ENCODE assay signal across 20 cellular contexts in the genomic region with DNA sequence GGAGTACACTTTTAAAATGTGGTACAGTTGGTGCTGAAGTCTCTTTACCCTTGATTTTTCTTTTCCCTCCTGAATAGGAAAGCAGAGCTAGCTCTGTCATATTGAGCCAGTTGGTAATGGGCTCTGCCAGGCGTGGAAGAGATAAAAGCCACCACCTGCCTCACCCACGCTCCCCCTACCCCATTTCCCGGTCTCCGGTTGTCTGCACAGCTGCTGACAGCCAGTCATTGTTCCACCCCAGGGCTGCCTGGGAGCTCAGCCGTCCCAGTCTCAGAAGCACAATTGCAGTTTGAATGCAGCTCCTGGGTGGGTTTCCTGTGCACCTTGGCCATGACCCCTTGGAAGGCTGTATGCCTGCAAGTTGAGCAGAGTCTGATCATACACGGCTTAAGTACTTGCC.
DNase-seq lines count a peak whose midpoint lies in the region; ATAC-seq and TF ChIP-seq lines count a peak whose summit lies in the region.
"Had no signal": no experiment of that assay in that cellular context is flagged by ENCODE, and none has a peak within 500 bp of the region (broad histone marks: within the 10 kb centered on the region; RNA-seq: fewer than 3 reads in every experiment).

No MANE protein-coding gene starts in this region.

- no peak overlapping the region for H3K27ac ChIP-seq in heart left ventricle
- H3K27ac ChIP-seq: A549, adrenal gland, cardiac muscle cell, dorsolateral prefrontal cortex, lower lobe of right lung, spleen, tibial artery had no signal

- no peaks in the 10 kb centered on the region for H3K36me3 Mint-ChIP-seq in mesothelial cell of epicardium
- H3K36me3 Mint-ChIP-seq: immature natural killer cell had no signal

- TF ChIP-seq CTCF in mesothelial cell of epicardium (IDR thresholded peaks at IDR 0.05; ENCODE audit: unreplicated experiment) (no peak), heart left ventricle (IDR thresholded peaks at IDR 0.05) (no peak)

- no peak overlapping the region for H3K4me3 Mint-ChIP-seq in mesothelial cell of epicardium
- H3K4me3 Mint-ChIP-seq: activated B cell treated with CpG ODN at 0.5 μM for 24 hours, immature natural killer cell had no signal

- no peak for ATAC-seq in heart left ventricle
- ATAC-seq: A549, esophagus mucosa, lower lobe of right lung had no signal

- no peaks in the 10 kb centered on the region for H3K4me1 ChIP-seq in heart left ventricle
- H3K4me1 ChIP-seq: A549, adrenal gland, lower lobe of right lung, spleen had no signal

- intact Hi-C loops in heart left ventricle (cut with DNase I), result no loop called here

- 42 to 66% (median 51%) methylated on average over 6 of the region's 6 CpGs for WGBS in heart left ventricle, 4 donors

- H3K27ac Mint-ChIP-seq in mesothelial cell of epicardium, result no peak overlapping the region
- H3K27ac Mint-ChIP-seq: activated B cell treated with CpG ODN at 0.5 μM for 24 hours, immature natural killer cell had no signal

- H3K36me3 ChIP-seq in heart left ventricle, result no peaks in the 10 kb centered on the region
- H3K36me3 ChIP-seq: adrenal gland, cardiac muscle cell, lower lobe of right lung, spleen, tibial artery had no signal

- peak; percentile 20 for DNase-seq in Ammon's horn (ENCODE audit: low spot score)
- DNase-seq in NCI-H1105 (lab: John Stamatoyannopoulos, UW), result peak; percentile 77
- peak; percentile 83 for DNase-seq in NCI-H2171 (lab: John Stamatoyannopoulos, UW)
- DNase-seq in ecto neural progenitor cell (ENCODE audit: low spot score), result peak; percentile 62
- DNase-seq in mesothelial cell of epicardium (ENCODE audit: low spot score in 2 of 2, unreplicated experiment in 2 of 2), result no peak
- DNase-seq in DMS79 (lab: John Stamatoyannopoulos, UW), result no peak
- DNase-seq in stimulated activated CD4-positive, alpha-beta T cell treated with anti-CD3 and anti-CD28 coated beads, Interleukin-2, amount 100 ng/mL, for 48 hours, result no peak
- no peak for DNase-seq in heart left ventricle
- DNase-seq: activated B cell treated with CpG ODN at 0.5 μM for 24 hours; activated effector memory CD4-positive, alpha-beta T cell treated with Interleukin-2 at 50 U/mL for 16 hours; adrenal gland; dorsolateral prefrontal cortex; immature natural killer cell; lower lobe of right lung; NCI-H2029 treated with DMSO at 0.1 percent for 48 hours; spleen; tibial artery had no signal

- no peaks in the 10 kb centered on the region for H3K27me3 Mint-ChIP-seq in mesothelial cell of epicardium (ENCODE audit: low read depth)

- H3K4me3 ChIP-seq in heart left ventricle, result no peak overlapping the region
- H3K4me3 ChIP-seq: A549, adrenal gland, cardiac muscle cell, dorsolateral prefrontal cortex, lower lobe of right lung, spleen, tibial artery had no signal

- H3K9me3 ChIP-seq in heart left ventricle, result no peaks in the 10 kb centered on the region
- H3K9me3 ChIP-seq: A549, adrenal gland, lower lobe of right lung, tibial artery had no signal

- no peak for TF ChIP-seq POLR2A in heart left ventricle (IDR thresholded peaks at IDR 0.05)

- peaks cover 26% of the 10 kb centered on the region for H3K4me1 Mint-ChIP-seq in mesothelial cell of epicardium
- H3K4me1 Mint-ChIP-seq: activated B cell treated with CpG ODN at 0.5 μM for 24 hours, immature natural killer cell had no signal

- H3K9me3 Mint-ChIP-seq in mesothelial cell of epicardium, result peaks cover 7% of the 10 kb centered on the region
- H3K9me3 Mint-ChIP-seq: activated B cell treated with CpG ODN at 0.5 μM for 24 hours had no signal

- no peaks in the 10 kb centered on the region for H3K27me3 ChIP-seq in heart left ventricle
- H3K27me3 ChIP-seq: adrenal gland, cardiac muscle cell, dorsolateral prefrontal cortex, spleen, tibial artery had no signal

Comparison
In these comparisons a context has a peak if more than half of its experiments do, and no peak if none do; other contexts are left out.
1. DNase-seq: peak in Ammon's horn (single experiment), NCI-H1105 (single experiment), NCI-H2171 (single experiment) and ecto neural progenitor cell (single experiment); none in mesothelial cell of epicardium (0 of 2), DMS79 (single experiment), stimulated activated CD4-positive, alpha-beta T cell treated with anti-CD3 and anti-CD28 coated beads, Interleukin-2, amount 100 ng/mL, for 48 hours (0 of 2) and heart left ventricle (0 of 5).